20 cellular contexts compared by ENCODE assay signal in the genomic region with DNA sequence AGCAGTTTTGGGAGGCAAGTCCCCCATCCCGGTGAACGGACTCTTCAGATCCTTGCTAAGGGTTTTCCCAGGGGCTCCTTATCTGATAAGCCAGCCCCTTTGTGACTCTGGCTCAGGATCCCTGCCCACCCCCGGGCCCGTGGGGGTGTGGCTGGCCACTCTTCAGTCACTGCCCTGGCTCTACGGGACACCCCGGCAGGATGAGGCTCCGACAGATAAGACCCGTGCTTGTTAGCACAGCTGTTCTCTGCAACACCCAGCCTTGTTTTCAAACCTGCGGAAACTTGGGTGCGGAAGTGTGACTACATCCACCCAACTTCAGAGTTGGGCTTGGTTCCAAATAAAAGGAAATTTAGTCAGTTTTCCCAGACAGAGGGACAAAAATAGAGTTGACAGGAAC.
DNase-seq lines count a peak whose midpoint lies in the region; ATAC-seq, FAIRE-seq and TF ChIP-seq lines count a peak whose summit lies in the region.
"Had no signal": no experiment of that assay in that cellular context is flagged by ENCODE, and none has a peak within 500 bp of the region (broad histone marks: within the 10 kb centered on the region; RNA-seq: fewer than 3 reads in every experiment).

No MANE protein-coding gene starts in this region.

- H3K27me3 Mint-ChIP-seq in Calu3 (ENCODE audit: unreplicated experiment) = peaks cover 22% of the 10 kb centered on the region
- H3K27me3 Mint-ChIP-seq: stimulated activated naive CD8-positive, alpha-beta T cell treated with anti-CD3 and anti-CD28 coated beads, Interleukin-15, Interleukin-2, amounts not matched to agents 100 ng/mL and 50 ng/mL, for 24 hours had no signal

- no peak overlapping the region for H3K4me3 Mint-ChIP-seq in Calu3 (ENCODE audit: low read depth, unreplicated experiment)
- H3K4me3 Mint-ChIP-seq: dendritic cell treated with granulocyte-macrophage colony-stimulating factor and Interleukin-4, amounts not matched to agents 40 ng/mL and 50 ng/mL, for 4 days; memory B cell; stimulated activated naive CD8-positive, alpha-beta T cell treated with anti-CD3 and anti-CD28 coated beads, Interleukin-15, Interleukin-2, amounts not matched to agents 100 ng/mL and 50 ng/mL, for 24 hours had no signal

- no peak overlapping the region; the same call in 1 of the 2 replicates for H3K4me2 ChIP-seq in K562 (ENCODE audit: insufficient read depth, low read length)
- H3K4me2 ChIP-seq: smooth muscle cell had no signal

- 0% methylated on average over 10 of the region's 10 CpGs for WGBS in K562 (ENCODE audit: insufficient coverage, low coverage, missing lambda C conversion rate)
- WGBS in aorta, 2 donors = 7 to 8% methylated on average over 10 of the region's 10 CpGs

- no peak overlapping the region for H2AFZ ChIP-seq in K562 (ENCODE audit: low read depth, low read length)

- intact Hi-C loops in K562 (cut with micrococcal nuclease) (no loop called here), Right ventricle myocardium superior (cut with DNase I) (no loop called here), aorta (cut with DNase I) (no loop called here), Calu3 (cut with micrococcal nuclease; ENCODE audit: unreplicated experiment) (no loop called here)

- no peaks in the 10 kb centered on the region for H3K9me1 ChIP-seq in K562 (ENCODE audit: control insufficient read depth, insufficient read depth, low read length)

- H3K27ac Mint-ChIP-seq in Calu3 (ENCODE audit: unreplicated experiment) = no peak overlapping the region
- H3K27ac Mint-ChIP-seq: dendritic cell treated with granulocyte-macrophage colony-stimulating factor and Interleukin-4, amounts not matched to agents 40 ng/mL and 50 ng/mL, for 4 days; memory B cell; stimulated activated naive CD8-positive, alpha-beta T cell treated with anti-CD3 and anti-CD28 coated beads, Interleukin-15, Interleukin-2, amounts not matched to agents 100 ng/mL and 50 ng/mL, for 24 hours had no signal

- FAIRE-seq in K562 (lab: Jason Lieb, UNC) = peak; percentile 40
- FAIRE-seq in HTR-8/SVneo (lab: Jason Lieb, UNC) = no peak

- in situ Hi-C loops in K562 (cut with MboI) = no loop called here

- POLR2A ChIA-PET in K562 (lab: Yijun Ruan, JAX) = no interaction called here

- H3K27ac ChIP-seq in K562 (ENCODE audit: extremely low read depth, low read depth, low read length) (no peak overlapping the region), aorta (ENCODE audit: low read depth in 1 of 2, low read length in 2 of 2) (no peak overlapping the region)
- H3K27ac ChIP-seq: neutrophil had no signal

- peak; percentile 20; the same call in 1 of the 2 replicates for TF ChIP-seq EP300 in K562 (IDR thresholded peaks at IDR 0.05; ENCODE audit: low read length)

- H3K27me3 ChIP-seq in K562 (ENCODE audit: control insufficient read depth in 2 of 2, insufficient read depth in 2 of 2, low read length in 2 of 2) (peaks cover 14 to 74% of the 10 kb centered on the region in 2 experiments), aorta (ENCODE audit: control insufficient read depth in 1 of 2, insufficient read depth in 2 of 2, low read length in 1 of 2) (no peaks in the 10 kb centered on the region)

- no peak for TF ChIP-seq RAD21 in K562 (CRISPR knock-in tag; conservative IDR thresholded peaks at IDR 0.05 in 1 of 2, IDR thresholded peaks at IDR 0.05 in 1 of 2)

- H3K9me3 Mint-ChIP-seq in Calu3 (ENCODE audit: low read depth, unreplicated experiment) = no peaks in the 10 kb centered on the region
- H3K9me3 Mint-ChIP-seq: dendritic cell treated with granulocyte-macrophage colony-stimulating factor and Interleukin-4, amounts not matched to agents 40 ng/mL and 50 ng/mL, for 4 days; memory B cell; stimulated activated naive CD8-positive, alpha-beta T cell treated with anti-CD3 and anti-CD28 coated beads, Interleukin-15, Interleukin-2, amounts not matched to agents 100 ng/mL and 50 ng/mL, for 24 hours had no signal

- H3K4me1 ChIP-seq in K562 (replicated peaks in 1 of 2; ENCODE audit: control insufficient read depth in 2 of 2, insufficient read depth in 2 of 2, low read length in 2 of 2) = peaks cover 3 to 19% of the 10 kb centered on the region in 2 experiments; a peak in 4 of 5 replicates
- H3K4me1 ChIP-seq in aorta (ENCODE audit: control insufficient read depth in 1 of 2, insufficient read depth in 2 of 2, low read length in 2 of 2) = no peaks in the 10 kb centered on the region

- no peaks in the 10 kb centered on the region for H3K79me2 ChIP-seq in K562 (ENCODE audit: control insufficient read depth, insufficient read depth, low read length)

- H3K4me3 ChIP-seq in K562 (no peak overlapping the region), aorta (ENCODE audit: low read length in 2 of 2) (no peak overlapping the region)
- H3K4me3 ChIP-seq: smooth muscle cell had no signal

- no peak for TF ChIP-seq CTCF in K562 (IDR thresholded peaks at IDR 0.05 in 2 of 3, conservative IDR thresholded peaks at IDR 0.05 in 1 of 3; ENCODE audit: insufficient read depth in 2 of 3, low read depth in 1 of 3, low read length in 3 of 3)
- TF ChIP-seq CTCF in Calu3 (IDR thresholded peaks at IDR 0.05; ENCODE audit: unreplicated experiment) = no peak

- TF ChIP-seq POLR2A in K562 (conservative IDR thresholded peaks at IDR 0.05) = no peak

- H3K36me3 ChIP-seq in K562 (ENCODE audit: control insufficient read depth, insufficient read depth, low read length) (no peaks in the 10 kb centered on the region), aorta (ENCODE audit: control insufficient read depth in 1 of 2, insufficient read depth in 2 of 2, low read length in 1 of 2) (no peaks in the 10 kb centered on the region)
- H3K36me3 ChIP-seq: neutrophil had no signal

- H4K20me1 ChIP-seq in K562 (replicated peaks; ENCODE audit: control insufficient read depth, insufficient read depth, low read length) = 0 out of 2 replicates have a peak, but pooled peaks cover 3% of the 10 kb centered on the region

- ATAC-seq in K562 (peak; percentile 68), Right ventricle myocardium superior (ENCODE audit: poor library complexity) (peak; percentile 49), aorta (ENCODE audit: low FRiP score) (peak; percentile 45)

- H3K9me3 ChIP-seq in K562 (replicated peaks; ENCODE audit: control insufficient read depth, insufficient read depth, low read depth, low read length) (no peaks in the 10 kb centered on the region), aorta (ENCODE audit: control insufficient read depth, low read length) (no peaks in the 10 kb centered on the region)
- H3K9me3 ChIP-seq: neutrophil had no signal

- H3K36me3 Mint-ChIP-seq in Calu3 (ENCODE audit: insufficient read depth, unreplicated experiment) = no peaks in the 10 kb centered on the region
- H3K36me3 Mint-ChIP-seq: memory B cell had no signal

- no peaks in the 10 kb centered on the region for H3K4me1 Mint-ChIP-seq in Calu3 (ENCODE audit: low read depth, unreplicated experiment)

- BruUV-seq in K562 (replicated peaks; lab: Mats Ljungman, UMichigan) (no TSS peak), Calu3 (replicated peaks; lab: Mats Ljungman, UMichigan) (no TSS peak)

- CTCF ChIA-PET in K562 (lab: Yijun Ruan, JAX; ENCODE audit: low intra/inter-chr PET ratio) = no interaction called here
- CTCF ChIA-PET in Calu3 (lab: Charles Lee) = no interaction called here

- H3K9ac ChIP-seq in K562 (ENCODE audit: insufficient read depth in 1 of 2, low read depth in 2 of 2, low read length in 2 of 2) = no peak overlapping the region

- DNase-seq in K562 (ENCODE audit: extremely low read depth in 1 of 4, low spot score in 3 of 4) = peak; percentile 57 to 78 (median 70)
- DNase-seq in Right ventricle myocardium superior = peak; percentile 69
- DNase-seq in myocyte (ENCODE audit: low read depth) = peak; percentile 84
- no peak for DNase-seq in aorta
- DNase-seq in Calu3 = no peak
- no peak for DNase-seq in HTR-8/SVneo (ENCODE audit: insufficient read length, low spot score)
- DNase-seq in cerebellar cortex (ENCODE audit: low spot score) = no peak
- DNase-seq: activated CD4-positive, alpha-beta T cell treated with anti-CD3 and anti-CD28 coated beads for 4 hours; activated T-cell treated with anti-CD3 and anti-CD28 coated beads, Interleukin-2, amount 50 U/mL, for 1 hour; C1 segment of cervical spinal cord; DMS79 treated with DMSO at 0.1 percent for 48 hours; NCI-H1417; NCI-H226; NK-92 treated with Interleukin-12 subunit alpha and Interleukin-12 subunit beta, amount 100 ng/mL, for 24 hours; T1000 had no signal

TF ChIP-seq in K562, 482 proteins besides CTCF, POLR2A, EP300 and RAD21 (continues in another document):
- TF ChIP-seq FOXA3 (CRISPR knock-in tag; conservative IDR thresholded peaks at IDR 0.05 in 1 of 2, IDR thresholded peaks at IDR 0.05 in 1 of 2) (peak; percentile 98 to 99), ZBTB1 (CRISPR knock-in tag; IDR thresholded peaks at IDR 0.05; ENCODE audit: borderline replicate concordance, low read depth) (no peak), ESRRB (CRISPR knock-in tag; IDR thresholded peaks at IDR 0.05; ENCODE audit: borderline replicate concordance) (no peak), CBFA2T2 (conservative IDR thresholded peaks at IDR 0.05) (peak; percentile 62), EGR1 (conservative IDR thresholded peaks at IDR 0.05) (peak; percentile 35), FOXJ2 (tag; IDR thresholded peaks at IDR 0.05) (no peak), JUND (IDR thresholded peaks at IDR 0.05; ENCODE audit: borderline replicate concordance, low read depth, low read length) (peak; percentile 31; the same call in 1 of the 2 replicates), JUND (tag; IDR thresholded peaks at IDR 0.05; ENCODE audit: borderline replicate concordance, low read depth, low read length) (no peak; the same call in 2 of the 3 replicates), ZKSCAN8 (CRISPR knock-in tag; IDR thresholded peaks at IDR 0.05) (0 out of 2 replicates have a peak, but pooled peaks have one; percentile 33), CBFA2T3 (IDR thresholded peaks at IDR 0.05) (peak; percentile 72), TCF3 (CRISPR knock-in tag; IDR thresholded peaks at IDR 0.05) (peak; percentile 84), SOX6 (IDR thresholded peaks at IDR 0.05) (peak; percentile 64; the same call in 1 of the 2 replicates)
- TF ChIP-seq, protein P1, sequence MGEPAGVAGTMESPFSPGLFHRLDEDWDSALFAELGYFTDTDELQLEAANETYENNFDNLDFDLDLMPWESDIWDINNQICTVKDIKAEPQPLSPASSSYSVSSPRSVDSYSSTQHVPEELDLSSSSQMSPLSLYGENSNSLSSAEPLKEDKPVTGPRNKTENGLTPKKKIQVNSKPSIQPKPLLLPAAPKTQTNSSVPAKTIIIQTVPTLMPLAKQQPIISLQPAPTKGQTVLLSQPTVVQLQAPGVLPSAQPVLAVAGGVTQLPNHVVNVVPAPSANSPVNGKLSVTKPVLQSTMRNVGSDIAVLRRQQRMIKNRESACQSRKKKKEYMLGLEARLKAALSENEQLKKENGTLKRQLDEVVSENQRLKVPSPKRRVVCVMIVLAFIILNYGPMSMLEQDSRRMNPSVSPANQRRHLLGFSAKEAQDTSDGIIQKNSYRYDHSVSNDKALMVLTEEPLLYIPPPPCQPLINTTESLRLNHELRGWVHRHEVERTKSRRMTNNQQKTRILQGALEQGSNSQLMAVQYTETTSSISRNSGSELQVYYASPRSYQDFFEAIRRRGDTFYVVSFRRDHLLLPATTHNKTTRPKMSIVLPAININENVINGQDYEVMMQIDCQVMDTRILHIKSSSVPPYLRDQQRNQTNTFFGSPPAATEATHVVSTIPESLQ (CRISPR knock-in tag; IDR thresholded peaks at IDR 0.05) = peak; percentile 67; the same call in 1 of the 2 replicates

Comparison
In these comparisons a context has a peak if more than half of its experiments do, and no peak if none do; other contexts are left out.
1. DNase-seq: peak in K562 (4 of 4), Right ventricle myocardium superior (single experiment) and myocyte (single experiment); none in aorta (0 of 2), Calu3 (single experiment), HTR-8/SVneo (single experiment) and cerebellar cortex (single experiment).
2. Peak in every context shown above with its lines, with median percentiles within 50 percentile points of each other: ATAC-seq.